ENCODE assay signal across 16 cellular contexts in genomic region chr3:51682526-51682925, GRCh38. TPM values are rescaled to one million over a fixed set of nuclear protein-coding genes. Genes with fewer than 3 reads are reported as not detected.
DNase-seq lines count a peak whose midpoint lies in the region; ATAC-seq, FAIRE-seq and TF ChIP-seq lines count a peak whose summit lies in the region.
"Had no signal": no experiment of that assay in that cellular context is flagged by ENCODE, and none has a peak within 500 bp of the region (broad histone marks: within the 10 kb centered on the region; RNA-seq: fewer than 3 reads in every experiment).

No MANE protein-coding gene starts in this region.

- peaks cover 94% of the 10 kb centered on the region for H3K4me1 Mint-ChIP-seq in activated T-cell treated with anti-CD3 and anti-CD28 coated beads, Interleukin-2, amount 50 U/mL, for 24 hours (ENCODE audit: low read depth)
- peaks cover 98% of the 10 kb centered on the region for H3K4me1 Mint-ChIP-seq in activated T-cell treated with anti-CD3 and anti-CD28 coated beads, Interleukin-2, amount 50 U/mL, for 4 hours (ENCODE audit: low read depth)
- H3K4me1 Mint-ChIP-seq in CD8-positive, alpha-beta memory T cell: peaks cover 76 to 100% (median 99%) of the 10 kb centered on the region in 3 donors
- peaks cover 18% of the 10 kb centered on the region for H3K4me1 Mint-ChIP-seq in neural progenitor cell

- TF ChIP-seq CTCF in GM12878 (IDR thresholded peaks at IDR 0.05 in 2 of 3, conservative IDR thresholded peaks at IDR 0.05 in 1 of 3; ENCODE audit: control insufficient read depth in 2 of 3, extremely low read depth in 1 of 3, insufficient read depth in 1 of 3, low read depth in 3 of 3, low read length in 3 of 3): no peak
- no peak for TF ChIP-seq CTCF in neural progenitor cell (IDR thresholded peaks at IDR 0.05)
- TF ChIP-seq CTCF in GM10248 (IDR thresholded peaks at IDR 0.05; ENCODE audit: control extremely low read depth, extremely low read depth, low read depth, missing control alignments): no peak

- no peak overlapping the region for H3K4me3 Mint-ChIP-seq in activated T-cell treated with anti-CD3 and anti-CD28 coated beads, Interleukin-2, amount 50 U/mL, for 24 hours
- H3K4me3 Mint-ChIP-seq in activated T-cell treated with anti-CD3 and anti-CD28 coated beads, Interleukin-2, amount 50 U/mL, for 4 hours: no peak overlapping the region
- H3K4me3 Mint-ChIP-seq in CD8-positive, alpha-beta memory T cell: peak overlapping the region in 3 of 7 donors; percentile 13 to 81 (median 79)
- no peak overlapping the region for H3K4me3 Mint-ChIP-seq in neural progenitor cell

- no peaks in the 10 kb centered on the region for H4K20me1 ChIP-seq in GM12878 (ENCODE audit: control insufficient read depth, insufficient read depth)
- no peaks in the 10 kb centered on the region for H4K20me1 ChIP-seq in neural progenitor cell (ENCODE audit: low read depth)

- in situ Hi-C loops in GM12878 (cut with MboI) (loop anchor here (5.0 to 25.0 kb wide), 3 partner anchors 180 to 1070 kb away; partner anchors contain the start of genes CISH, DCAF1, MANF and MAPKAPK3), KBM-7 (cut with MboI; ENCODE audit: low pct_unique_long_range_greater_than_20kb, low sequenced_read_pairs) (no loop called here)

- POLR2A ChIA-PET in CD8-positive, alpha-beta memory T cell (lab: Charles Lee): interaction anchor here (1.5 to 4.3 kb wide), 3 partner anchors 10 to 296 kb away, joined by 3 to 89 read pairs (median 26); partner anchors contain the start of gene DCAF1
- POLR2A ChIA-PET in GM12878 (lab: Charles Lee): interaction anchor here (0.7 to 3.8 kb wide), 6 partner anchors 8 to 183 kb away, joined by 3 to 36 read pairs (median 11); partner anchors contain the start of gene DCAF1
- POLR2A ChIA-PET in GM10248 (lab: Yijun Ruan, JAX): interaction anchor here (0.7 kb wide), 1 partner anchor 182 kb away, joined by 9 read pairs; the partner anchor contains the start of gene DCAF1

- no peak for DNase-seq in activated T-cell treated with anti-CD3 and anti-CD28 coated beads, Interleukin-2, amount 50 U/mL, for 24 hours
- no peak for DNase-seq in activated T-cell treated with anti-CD3 and anti-CD28 coated beads, Interleukin-2, amount 50 U/mL, for 4 hours
- no peak for DNase-seq in CD8-positive, alpha-beta memory T cell
- DNase-seq in GM12878 (ENCODE audit: low read depth, low spot score) (no peak), neural progenitor cell (ENCODE audit: low spot score) (no peak), KBM-7 (no peak), GM10248 (ENCODE audit: extremely low spot score) (no peak)

- H3K4me1 ChIP-seq in CD8-positive, alpha-beta memory T cell (ENCODE audit: insufficient read depth, low read length): peaks cover 99% of the 10 kb centered on the region
- peaks cover 38% of the 10 kb centered on the region for H3K4me1 ChIP-seq in GM12878 (ENCODE audit: control insufficient read depth, insufficient read depth, low read length)
- no peaks in the 10 kb centered on the region for H3K4me1 ChIP-seq in neural progenitor cell
- H3K4me1 ChIP-seq: uterus had no signal

- 17% methylated on average over 7 of the region's 7 CpGs for WGBS in GM12878 (ENCODE audit: insufficient coverage, insufficient replicate concordance, low lambda C conversion rate, missing lambda C conversion rate)

- peaks cover 72% of the 10 kb centered on the region for H3K36me3 Mint-ChIP-seq in activated T-cell treated with anti-CD3 and anti-CD28 coated beads, Interleukin-2, amount 50 U/mL, for 24 hours (ENCODE audit: low read depth)
- H3K36me3 Mint-ChIP-seq in activated T-cell treated with anti-CD3 and anti-CD28 coated beads, Interleukin-2, amount 50 U/mL, for 4 hours (ENCODE audit: insufficient read depth): peaks cover 25% of the 10 kb centered on the region
- peaks cover 6 to 57% (median 14%) of the 10 kb centered on the region in 3 donors for H3K36me3 Mint-ChIP-seq in CD8-positive, alpha-beta memory T cell
- peaks cover 5% of the 10 kb centered on the region for H3K36me3 Mint-ChIP-seq in neural progenitor cell

- TF ChIP-seq POLR2A in GM12878 (IDR thresholded peaks at IDR 0.05; ENCODE audit: low read depth, low read length): no peak

- no peaks in the 10 kb centered on the region for H3K27me3 ChIP-seq in CD8-positive, alpha-beta memory T cell (ENCODE audit: insufficient read depth, low read length, poor library complexity, severe bottlenecking)
- no peaks in the 10 kb centered on the region for H3K27me3 ChIP-seq in GM12878 (replicated peaks in 1 of 2; ENCODE audit: control insufficient read depth in 2 of 2, insufficient read depth in 2 of 2, low read length in 1 of 2)
- no peaks in the 10 kb centered on the region for H3K27me3 ChIP-seq in neural progenitor cell
- H3K27me3 ChIP-seq: brain microvascular endothelial cell, hepatocyte, uterus had no signal

- no peaks in the 10 kb centered on the region for H3K9me3 ChIP-seq in CD8-positive, alpha-beta memory T cell (ENCODE audit: low read length)
- H3K9me3 ChIP-seq in GM12878 (replicated peaks; ENCODE audit: control insufficient read depth, insufficient read depth, low read length): no peaks in the 10 kb centered on the region
- no peaks in the 10 kb centered on the region for H3K9me3 ChIP-seq in neural progenitor cell (ENCODE audit: low read depth)
- H3K9me3 ChIP-seq: uterus had no signal

- H3K9ac ChIP-seq in GM12878 (ENCODE audit: control insufficient read depth, insufficient read depth, low read length): no peak overlapping the region; the same call in 1 of the 2 replicates
- H3K9ac ChIP-seq in neural progenitor cell: no peak overlapping the region

- peaks cover 9% of the 10 kb centered on the region for H3K79me2 ChIP-seq in GM12878 (ENCODE audit: control insufficient read depth, insufficient read depth, low read length)
- no peaks in the 10 kb centered on the region for H3K79me2 ChIP-seq in neural progenitor cell (ENCODE audit: low read depth)
- H3K79me2 ChIP-seq: hepatocyte had no signal

- peaks cover 12% of the 10 kb centered on the region for H3K36me3 ChIP-seq in CD8-positive, alpha-beta memory T cell (ENCODE audit: insufficient read depth, low read length)
- peaks cover 13 to 26% of the 10 kb centered on the region in 2 experiments; a peak in 3 of 4 replicates for H3K36me3 ChIP-seq in GM12878 (ENCODE audit: control insufficient read depth in 2 of 2, insufficient read depth in 2 of 2, low read length in 1 of 2)
- H3K36me3 ChIP-seq in neural progenitor cell: no peaks in the 10 kb centered on the region
- H3K36me3 ChIP-seq: uterus had no signal

- H3K4me2 ChIP-seq in GM12878 (ENCODE audit: control insufficient read depth, insufficient read depth): peak overlapping the region; percentile 46; the same call in 1 of the 2 replicates
- H3K4me2 ChIP-seq in neural progenitor cell: no peak overlapping the region
- H3K4me2 ChIP-seq: hepatocyte, PC-9 had no signal

- SMC1A ChIA-PET in GM12878 (lab: Charles Lee; ENCODE audit: uncharacterized antibody, unreplicated experiment): interaction anchor here (0.5 to 5.2 kb wide), 20 partner anchors 11 to 293 kb away, joined by 3 to 113 read pairs (median 4); partner anchors contain the start of genes DCAF1, PARP3, RRP9 and TEX264

- no peaks in the 10 kb centered on the region for H3F3A ChIP-seq in neural progenitor cell (ENCODE audit: low read depth)

- no peak for TF ChIP-seq RAD21 in GM12878 (IDR thresholded peaks at IDR 0.05; ENCODE audit: insufficient read depth, low read depth, low read length)

- no peak for FAIRE-seq in GM12878 (lab: Jason Lieb, UNC)

- peak overlapping the region; percentile 10 for H3K4me3 ChIP-seq in CD8-positive, alpha-beta memory T cell (ENCODE audit: low read length)
- no peak overlapping the region for H3K4me3 ChIP-seq in GM12878
- H3K4me3 ChIP-seq in neural progenitor cell: no peak overlapping the region
- H3K4me3 ChIP-seq: coronary artery, hepatocyte, PC-9, skin epidermis, uterus had no signal

- peak overlapping the region; percentile 66 for H3K27ac Mint-ChIP-seq in activated T-cell treated with anti-CD3 and anti-CD28 coated beads, Interleukin-2, amount 50 U/mL, for 24 hours
- peak overlapping the region in 6 of 8 donors; percentile 51 to 91 (median 81) for H3K27ac Mint-ChIP-seq in CD8-positive, alpha-beta memory T cell
- no peak overlapping the region for H3K27ac Mint-ChIP-seq in neural progenitor cell

- H3K27ac ChIP-seq in CD8-positive, alpha-beta memory T cell (ENCODE audit: low read depth, low read length): no peak overlapping the region
- H3K27ac ChIP-seq in GM12878 (ENCODE audit: control insufficient read depth, insufficient read depth): peak overlapping the region; percentile 38
- no peak overlapping the region for H3K27ac ChIP-seq in neural progenitor cell
- H3K27ac ChIP-seq: brain microvascular endothelial cell, hepatocyte, PC-9, uterus had no signal

- no peak for TF ChIP-seq EP300 in GM12878 (IDR thresholded peaks at IDR 0.05; ENCODE audit: borderline replicate concordance in 1 of 2, control insufficient read depth in 1 of 2, low read depth in 2 of 2, low read length in 2 of 2)

- RAD21 ChIA-PET in GM12878 (lab: Charles Lee; ENCODE audit: unreplicated experiment): interaction anchor here (0.6 to 6.4 kb wide), 15 partner anchors 12 to 472 kb away, joined by 3 to 182 read pairs (median 4); partner anchors contain the start of genes DCAF1, POC1A and TEX264

- H3K27me3 Mint-ChIP-seq in activated T-cell treated with anti-CD3 and anti-CD28 coated beads, Interleukin-2, amount 50 U/mL, for 24 hours: no peaks in the 10 kb centered on the region
- no peaks in the 10 kb centered on the region for H3K27me3 Mint-ChIP-seq in activated T-cell treated with anti-CD3 and anti-CD28 coated beads, Interleukin-2, amount 50 U/mL, for 4 hours (ENCODE audit: low read depth)
- H3K27me3 Mint-ChIP-seq in CD8-positive, alpha-beta memory T cell: peaks cover 0 to 1% of the 10 kb centered on the region in 2 donors
- peaks cover 3% of the 10 kb centered on the region for H3K27me3 Mint-ChIP-seq in neural progenitor cell (ENCODE audit: insufficient read depth, low read depth)

- ATAC-seq in activated T-cell treated with anti-CD3 and anti-CD28 coated beads, Interleukin-2, amount 50 U/mL, for 4 hours: no peak
- ATAC-seq in GM12878 (no peak), HG03097 (IDR thresholded peaks at IDR 0.05; ENCODE audit: low FRiP score, unreplicated experiment) (no peak)

- CTCF ChIA-PET in CD8-positive, alpha-beta memory T cell (lab: Charles Lee): interaction anchor here (0.6 to 14.8 kb wide), 24 partner anchors 9 to 1113 kb away, joined by 3 to 210 read pairs (median 4); partner anchors contain the start of genes DCAF1, HEMK1, MANF and RAD54L2
- CTCF ChIA-PET in GM12878 (lab: Yijun Ruan, JAX) (interaction anchor here (0.5 to 11.7 kb wide), 34 partner anchors 8 to 1447 kb away, joined by 3 to 243 read pairs (median 4); partner anchors contain the start of genes C3orf18, DCAF1, MANF and PARP3), GM10248 (lab: Yijun Ruan, JAX) (interaction anchor here (0.6 to 29.3 kb wide), 46 partner anchors 9 to 1112 kb away, joined by 3 to 477 read pairs (median 4); partner anchors contain the start of genes DCAF1, MANF, RBM15B and RRP9)

- BruUV-seq in GM12878 (replicated peaks; lab: Mats Ljungman, UMichigan): no TSS peak

- H2AFZ ChIP-seq in GM12878 (ENCODE audit: control insufficient read depth, low read depth, low read length): no peak overlapping the region
- H2AFZ ChIP-seq in neural progenitor cell (replicated peaks): peak overlapping the region; percentile 20
- H2AFZ ChIP-seq: hepatocyte, PC-9 had no signal

- H3K9me3 Mint-ChIP-seq in activated T-cell treated with anti-CD3 and anti-CD28 coated beads, Interleukin-2, amount 50 U/mL, for 24 hours: no peaks in the 10 kb centered on the region
- no peaks in the 10 kb centered on the region for H3K9me3 Mint-ChIP-seq in activated T-cell treated with anti-CD3 and anti-CD28 coated beads, Interleukin-2, amount 50 U/mL, for 4 hours
- no peaks in the 10 kb centered on the region for H3K9me3 Mint-ChIP-seq in CD8-positive, alpha-beta memory T cell
- H3K9me3 Mint-ChIP-seq in neural progenitor cell: no peaks in the 10 kb centered on the region
- H3K9me3 Mint-ChIP-seq: CD8-positive, alpha-beta T cell had no signal

- intact Hi-C loops in GM12878 (cut with micrococcal nuclease; ENCODE audit: unreplicated experiment): loop anchor here (1.0 to 5.0 kb wide), 6 partner anchors 13 to 1065 kb away; partner anchors contain the start of genes MAPKAPK3 and RBM15B

RNA-seq across cellular contexts. Expression of gene TEX264, which starts 11.5 kb away (rescaled TPM):
- 10 to 100 TPM; 37.8 to 42.5 (median 38.9) TPM for total RNA-seq in activated T-cell treated with anti-CD3 and anti-CD28 coated beads, Interleukin-2, amount 50 U/mL, for 4 hours
- 10 to 100 TPM; 48.2 to 52.3 TPM for total RNA-seq in CD8-positive, alpha-beta memory T cell
- polyA plus RNA-seq in CD8-positive, alpha-beta memory T cell: 110 TPM
- 31.2 and 34.5 TPM in 2 replicates for total RNA-seq in GM12878 (2013; cell fraction: nucleolus; rRNA removed)
- total RNA-seq in GM12878 (2014; rRNA removed) (52.4 and 63.0 TPM in 2 replicates), GM12878 (2014; rRNA removed; fragmentation: Illumina TruSeq; extraction: Trizol) (35.4 and 35.5 TPM in 2 replicates), GM12878 (2021) (41.8 and 45.2 TPM in 2 replicates), neural progenitor cell (ENCODE audit: low replicate concordance) (0.54 and 2.8 TPM in 2 replicates)
- 25.3 TPM for polyA plus RNA-seq in GM12878 (2011; ENCODE audit: low read depth)
- polyA plus RNA-seq in GM12878 (2011; rRNA removed) (38.5 and 56.3 TPM in 2 replicates), GM12878 (2014; fragmentation: Illumina TruSeq; extraction: Trizol) (42.8 and 50.7 TPM in 2 replicates), GM12878 (2014; fragmentation: Nextera tagmentation; extraction: Ambion mirVana) (10 to 100 TPM in 1 of 2 experiments, 1 to 10 TPM in 1; 3.6 to 15.3 TPM), GM12878 (2014; rRNA removed) (51.1 and 55.9 TPM in 2 replicates), GM12878 (2016; fragmentation: Nextera tagmentation; extraction: Ambion mirVana) (10 to 100 TPM; 54.2 to 60.7 TPM)
- polyA plus RNA-seq in GM12878 (2011; cell fraction: cytosol; rRNA removed): 124 and 128 TPM in 2 replicates
- 75.1 and 89.2 TPM in 2 replicates for polyA plus RNA-seq in GM12878 (2011; cell fraction: nucleus; rRNA removed)
- 32.6 and 34.4 TPM in 2 replicates for polyA plus RNA-seq in GM12878 (2012)
- 78.0 and 92.1 TPM in 2 replicates for polyA minus RNA-seq in GM12878 (2011; rRNA and poly(A)+ RNA removed)
- polyA minus RNA-seq in GM12878 (2011; cell fraction: cytosol; rRNA and poly(A)+ RNA removed): 23.7 and 24.6 TPM in 2 replicates
- polyA minus RNA-seq in GM12878 (2011; cell fraction: nucleus; rRNA and poly(A)+ RNA removed): 22.6 and 31.5 TPM in 2 replicates

RNA-seq across cellular contexts. Expression of gene GRM2, which starts 24.3 kb away (rescaled TPM):
- total RNA-seq in activated T-cell treated with anti-CD3 and anti-CD28 coated beads, Interleukin-2, amount 50 U/mL, for 4 hours: 1 to 10 TPM in 2 of 3 donors, under 1 TPM in 1; 0.84 to 1.2 (median 1.0) TPM
- under 1 TPM; 0.59 to 0.62 TPM for total RNA-seq in CD8-positive, alpha-beta memory T cell
- 0.10 TPM for polyA plus RNA-seq in CD8-positive, alpha-beta memory T cell
- 0.35 and 0.47 TPM in 2 replicates for total RNA-seq in GM12878 (2013; cell fraction: nucleolus; rRNA removed)
- total RNA-seq in GM12878 (2014; rRNA removed): 0.06 TPM in 1 of 2 replicates, not detected in the other
- not detected in 2 replicates for total RNA-seq in GM12878 (2014; rRNA removed; fragmentation: Illumina TruSeq; extraction: Trizol)
- total RNA-seq in GM12878 (2021): 0.05 TPM in 1 of 2 replicates, not detected in the other
- polyA plus RNA-seq in GM12878 (2011; ENCODE audit: low read depth): not detected
- 0.07 TPM in 1 of 2 replicates, not detected in the other for polyA plus RNA-seq in GM12878 (2011; rRNA removed)
- polyA plus RNA-seq in GM12878 (2011; cell fraction: cytosol; rRNA removed): 0.03 TPM in 1 of 2 replicates, not detected in the other
- polyA plus RNA-seq in GM12878 (2011; cell fraction: nucleus; rRNA removed): 0.12 and 0.24 TPM in 2 replicates
- polyA plus RNA-seq in GM12878 (2012): 0.07 TPM in 2 replicates
- polyA plus RNA-seq in GM12878 (2014; fragmentation: Illumina TruSeq; extraction: Trizol): 0.01 TPM in 1 of 2 replicates, not detected in the other
- polyA plus RNA-seq in GM12878 (2014; fragmentation: Nextera tagmentation; extraction: Ambion mirVana): not detected
- polyA plus RNA-seq in GM12878 (2014; rRNA removed): 0.04 and 0.14 TPM in 2 replicates
- not detected for polyA plus RNA-seq in GM12878 (2016; fragmentation: Nextera tagmentation; extraction: Ambion mirVana)
- polyA minus RNA-seq in GM12878 (2011; rRNA and poly(A)+ RNA removed): 0.07 and 0.26 TPM in 2 replicates
- not detected in 2 replicates for polyA minus RNA-seq in GM12878 (2011; cell fraction: cytosol; rRNA and poly(A)+ RNA removed)
- polyA minus RNA-seq in GM12878 (2011; cell fraction: nucleus; rRNA and poly(A)+ RNA removed): 0.24 and 0.48 TPM in 2 replicates
- total RNA-seq in neural progenitor cell (ENCODE audit: low replicate concordance): 1.9 and 4.9 TPM in 2 replicates
- total RNA-seq: SK-MEL-5 had no signal
- polyA plus RNA-seq: hepatocyte had no signal
